ENCODE assay signal across 8 cellular contexts in the genomic region with DNA sequence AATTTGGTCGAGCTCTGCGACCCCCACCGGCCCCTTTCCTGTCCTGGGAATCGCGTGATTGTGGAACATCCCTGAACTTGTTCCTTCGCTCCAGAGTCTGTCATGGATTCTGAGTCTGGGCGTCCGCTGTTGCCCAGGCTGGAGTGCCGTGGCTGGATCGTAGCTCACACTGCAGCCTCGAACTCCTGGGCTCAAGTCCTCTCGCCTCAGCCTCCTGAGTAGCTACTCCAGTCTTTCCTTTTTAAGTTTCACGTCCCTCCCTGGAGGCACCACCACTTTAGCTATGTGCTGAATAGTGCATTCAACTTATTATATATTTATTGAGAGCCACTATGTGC. TPM values are rescaled to one million over a fixed set of nuclear protein-coding genes. Genes with fewer than 3 reads are reported as not detected.
A peak's percentile ranks its signal among the peaks of the same experiment; 100 is the strongest.
DNase-seq lines count a peak whose midpoint lies in the region; ATAC-seq and TF ChIP-seq lines count a peak whose summit lies in the region.

No MANE protein-coding gene starts in this region.

- no peaks in the 10 kb centered on the region; the same call in 1 of the 2 replicates for H3K36me3 Mint-ChIP-seq in HFFc6 (ENCODE audit: low read depth)

- BruUV-seq in A673 (replicated peaks; lab: Mats Ljungman, UMichigan), result no TSS peak

- ATAC-seq in sciatic nerve, result peak; percentile 26

- DNase-seq in A673 (ENCODE audit: low spot score) (no peak), HFFc6 (no peak), cardiac muscle cell (ENCODE audit: low read depth in 1 of 2, low spot score in 1 of 2) (no peak), sciatic nerve (ENCODE audit: low spot score) (no peak), NK-92 (lab: John Stamatoyannopoulos, UW; ENCODE audit: unreplicated experiment) (no peak), medulla oblongata (ENCODE audit: extremely low spot score) (no peak), NCI-H510A (lab: John Stamatoyannopoulos, UW) (no peak)

- POLR2A ChIA-PET in A673 (lab: Charles Lee; ENCODE audit: low non-redundant PET), result no interaction called here

- H3K9me3 Mint-ChIP-seq in HFFc6, result peaks cover 5% of the 10 kb centered on the region

- H3K4me3 Mint-ChIP-seq in HFFc6, result peak overlapping the region; percentile 86

- H3K4me3 ChIP-seq in A673 (ENCODE audit: low read depth, low read length, poor library complexity, severe bottlenecking) (peak overlapping the region; percentile 63), WI38 (ENCODE audit: low read depth, low read length) (peak overlapping the region; percentile 65), cardiac muscle cell (peak overlapping the region; percentile 53)

- H3K27ac Mint-ChIP-seq in HFFc6, result no peak overlapping the region

- no peaks in the 10 kb centered on the region; the same call in 1 of the 2 replicates for H3K4me1 Mint-ChIP-seq in HFFc6 (ENCODE audit: low read depth)

- H3K27ac ChIP-seq in A673 (ENCODE audit: low read depth, low read length, poor library complexity, severe bottlenecking), result no peak overlapping the region
- H3K27ac ChIP-seq in cardiac muscle cell, result no peak overlapping the region

- no peaks in the 10 kb centered on the region for H3K9me3 ChIP-seq in A673 (ENCODE audit: low read depth, low read length, poor library complexity, severe bottlenecking)
- H3K9me3 ChIP-seq in cardiac muscle cell (ENCODE audit: low read depth), result no peaks in the 10 kb centered on the region

- intact Hi-C loops in A673 (cut with micrococcal nuclease; ENCODE audit: unreplicated experiment), result no loop called here
- intact Hi-C loops in sciatic nerve (cut with DNase I), result no loop called here

- H3K36me3 ChIP-seq in A673 (ENCODE audit: insufficient read depth, low read length, poor library complexity, severe bottlenecking) (no peaks in the 10 kb centered on the region), cardiac muscle cell (no peaks in the 10 kb centered on the region)

- CTCF ChIA-PET in A673 (lab: Charles Lee), result interaction anchor here (1.1 kb wide), 1 partner anchor 75 kb away, joined by 3 read pairs; no protein-coding TSS in a partner anchor

- H3K27me3 Mint-ChIP-seq in HFFc6 (ENCODE audit: insufficient read depth), result peaks cover 12% of the 10 kb centered on the region

- H3K4me1 ChIP-seq in A673 (ENCODE audit: insufficient read depth, low read length, poor library complexity, severe bottlenecking) (no peaks in the 10 kb centered on the region), cardiac muscle cell (ENCODE audit: low read depth) (no peaks in the 10 kb centered on the region)

- H3K27me3 ChIP-seq in A673 (replicated peaks; ENCODE audit: insufficient read depth, low read depth, low read length, poor library complexity), result no peaks in the 10 kb centered on the region
- peaks cover 7% of the 10 kb centered on the region for H3K27me3 ChIP-seq in cardiac muscle cell

- no peak for TF ChIP-seq CTCF in A673 (conservative IDR thresholded peaks at IDR 0.05; ENCODE audit: low read depth, low read length)
- TF ChIP-seq CTCF in HFFc6 (IDR thresholded peaks at IDR 0.05), result no peak
- no peak for TF ChIP-seq CTCF in WI38 (IDR thresholded peaks at IDR 0.05; ENCODE audit: low read depth, low read length)
- no peak for TF ChIP-seq CTCF in cardiac muscle cell (IDR thresholded peaks at IDR 0.05; ENCODE audit: low read depth, low read length)

RNA-seq across cellular contexts. Expression of gene ACOT6, which starts 0.7 kb away (rescaled TPM):
- total RNA-seq in A673 (2021) (not detected in 2 replicates), cardiac muscle cell (0.18 and 0.45 TPM in 2 replicates), sciatic nerve (not detected)
- not detected for total RNA-seq in HFFc6 (2021; fragmentation: NEBNext Ultra II Directional; extraction: Animal tissue kit (Norgen Biotek cat#: 25700))
- 0.59 TPM in 1 of 2 replicates, not detected in the other for polyA plus RNA-seq in cardiac muscle cell

RNA-seq across cellular contexts. Expression of gene ACOT4, which starts 21.3 kb away (rescaled TPM):
- total RNA-seq in A673 (2021) (0.28 and 0.37 TPM in 2 replicates), cardiac muscle cell (0.24 and 0.42 TPM in 2 replicates), sciatic nerve (0.49 TPM)
- not detected for total RNA-seq in HFFc6 (2021; fragmentation: NEBNext Ultra II Directional; extraction: Animal tissue kit (Norgen Biotek cat#: 25700))
- 0.32 and 0.61 TPM in 2 replicates for polyA plus RNA-seq in cardiac muscle cell

RNA-seq across cellular contexts. Expression of gene DNAL1, which starts 31.8 kb away (rescaled TPM):
- total RNA-seq in A673 (2021) (25.5 and 28.1 TPM in 2 replicates), cardiac muscle cell (9.3 and 12.2 TPM in 2 replicates), sciatic nerve (22.3 TPM)
- total RNA-seq in HFFc6 (2021; fragmentation: NEBNext Ultra II Directional; extraction: Animal tissue kit (Norgen Biotek cat#: 25700)), result 10 to 100 TPM; 13.0 to 17.7 (median 14.7) TPM
- 12.4 and 19.4 TPM in 2 replicates for polyA plus RNA-seq in cardiac muscle cell

RNA-seq across cellular contexts. Expression of gene ACOT2, which starts 44.0 kb away (rescaled TPM):
- total RNA-seq in A673 (2021), result 34.2 and 47.7 TPM in 2 replicates
- total RNA-seq in HFFc6 (2021; fragmentation: NEBNext Ultra II Directional; extraction: Animal tissue kit (Norgen Biotek cat#: 25700)), result 10 to 100 TPM; 18.4 to 24.0 (median 20.9) TPM
- total RNA-seq in cardiac muscle cell, result 84.0 and 92.4 TPM in 2 replicates
- 67.1 and 84.3 TPM in 2 replicates for polyA plus RNA-seq in cardiac muscle cell
- total RNA-seq in sciatic nerve, result 23.5 TPM

RNA-seq across cellular contexts. Expression of gene HEATR4, which starts 54.3 kb away (rescaled TPM):
- not detected in 2 replicates for total RNA-seq in A673 (2021)
- total RNA-seq in HFFc6 (2021; fragmentation: NEBNext Ultra II Directional; extraction: Animal tissue kit (Norgen Biotek cat#: 25700)), result not detected
- total RNA-seq in cardiac muscle cell, result 0.14 and 0.21 TPM in 2 replicates
- polyA plus RNA-seq in cardiac muscle cell, result 1.3 and 1.8 TPM in 2 replicates
- 0.94 TPM for total RNA-seq in sciatic nerve
